15 cellular contexts compared by ENCODE assay signal in genomic region chr6:1738682-1739081, GRCh38.
DNase-seq lines count a peak whose midpoint lies in the region; ATAC-seq, FAIRE-seq and TF ChIP-seq lines count a peak whose summit lies in the region.
"Had no signal": no experiment of that assay in that cellular context is flagged by ENCODE, and none has a peak within 500 bp of the region (broad histone marks: within the 10 kb centered on the region; RNA-seq: fewer than 3 reads in every experiment).

No MANE protein-coding gene starts in this region.

- no peaks in the 10 kb centered on the region for H3K9me3 Mint-ChIP-seq in neural progenitor cell
- no peaks in the 10 kb centered on the region for H3K9me3 Mint-ChIP-seq in T-cell
- H3K9me3 Mint-ChIP-seq: CD14-positive monocyte had no signal

- peaks cover 3% of the 10 kb centered on the region for H3K4me1 Mint-ChIP-seq in neural progenitor cell
- no peaks in the 10 kb centered on the region for H3K4me1 Mint-ChIP-seq in T-cell
- H3K4me1 Mint-ChIP-seq: CD14-positive monocyte had no signal

- 87% methylated on average over 5 of the region's 5 CpGs for WGBS in SK-N-SH (ENCODE audit: low lambda C conversion rate)
- WGBS in K562 (ENCODE audit: insufficient coverage, low coverage, missing lambda C conversion rate), result 9% methylated on average over 5 of the region's 5 CpGs

- H3K4me3 ChIP-seq in SK-N-SH (ENCODE audit: low read depth in 2 of 2, low read length in 1 of 2) (no peak overlapping the region), K562 (no peak overlapping the region), neural progenitor cell (no peak overlapping the region)

- no peak for TF ChIP-seq POLR2A in K562 (conservative IDR thresholded peaks at IDR 0.05)

- H2AFZ ChIP-seq in SK-N-SH (ENCODE audit: low read depth) (no peak overlapping the region), K562 (ENCODE audit: low read depth, low read length) (no peak overlapping the region), neural progenitor cell (replicated peaks) (no peak overlapping the region)

- DNase-seq in SK-N-SH (no peak), NCI-H82 treated with DMSO at 0.1 percent for 48 hours (lab: John Stamatoyannopoulos, UW; ENCODE audit: unreplicated experiment) (peak; percentile 67), K562 (ENCODE audit: extremely low read depth in 1 of 4, low spot score in 3 of 4) (no peak), neural progenitor cell (ENCODE audit: low spot score) (no peak), T-cell (no peak), omental fat pad (ENCODE audit: low spot score) (no peak)
- DNase-seq: DMS79 treated with DMSO at 0.1 percent for 48 hours, GF-D8, NCI-H1417 treated with DMSO at 0.1 percent for 48 hours, NCI-H2029, RPMI8226 had no signal

- H3K36me3 ChIP-seq in SK-N-SH (replicated peaks in 1 of 2; ENCODE audit: control insufficient read depth in 1 of 2, insufficient read depth in 2 of 2, low read length in 1 of 2) (no peaks in the 10 kb centered on the region), K562 (ENCODE audit: control insufficient read depth, insufficient read depth, low read length) (no peaks in the 10 kb centered on the region), neural progenitor cell (no peaks in the 10 kb centered on the region)

- H3K27ac ChIP-seq in SK-N-SH (ENCODE audit: low read depth in 2 of 2, low read length in 1 of 2) (no peak overlapping the region), K562 (ENCODE audit: extremely low read depth, low read depth, low read length) (no peak overlapping the region), neural progenitor cell (no peak overlapping the region)

- H3K36me3 Mint-ChIP-seq in neural progenitor cell (peaks cover 2% of the 10 kb centered on the region), T-cell (peaks cover 10% of the 10 kb centered on the region)

- H3K27me3 Mint-ChIP-seq in neural progenitor cell (ENCODE audit: insufficient read depth, low read depth) (peaks cover 4% of the 10 kb centered on the region), T-cell (no peaks in the 10 kb centered on the region)

- POLR2A ChIA-PET in SK-N-SH (lab: Yijun Ruan, JAX), result no interaction called here
- POLR2A ChIA-PET in K562 (lab: Yijun Ruan, JAX), result interaction anchor here (0.6 kb wide), 1 partner anchor 237 kb away, joined by 3 read pairs; no protein-coding TSS in a partner anchor
- POLR2A ChIA-PET in T-cell (lab: Charles Lee), result interaction anchor here in 1 of 2 donors (0.6 kb wide), 1 partner anchor 17 kb away, joined by 3 read pairs; no protein-coding TSS in a partner anchor

- in situ Hi-C loops in K562 (cut with MboI), result no loop called here

- TF ChIP-seq EP300 in SK-N-SH (IDR thresholded peaks at IDR 0.05; ENCODE audit: borderline replicate concordance in 1 of 2, low read depth in 1 of 2, low read length in 1 of 2), result no peak
- TF ChIP-seq EP300 in K562 (IDR thresholded peaks at IDR 0.05; ENCODE audit: low read length), result no peak

- no peaks in the 10 kb centered on the region for H3K9me3 ChIP-seq in SK-N-SH
- no peaks in the 10 kb centered on the region for H3K9me3 ChIP-seq in K562 (replicated peaks; ENCODE audit: control insufficient read depth, insufficient read depth, low read depth, low read length)
- H3K9me3 ChIP-seq in neural progenitor cell (ENCODE audit: low read depth), result no peaks in the 10 kb centered on the region

- no peaks in the 10 kb centered on the region for H3K9me1 ChIP-seq in K562 (ENCODE audit: control insufficient read depth, insufficient read depth, low read length)

- H3K9ac ChIP-seq in SK-N-SH, result no peak overlapping the region
- no peak overlapping the region for H3K9ac ChIP-seq in K562 (ENCODE audit: insufficient read depth in 1 of 2, low read depth in 2 of 2, low read length in 2 of 2)
- no peak overlapping the region for H3K9ac ChIP-seq in neural progenitor cell

- FAIRE-seq in K562 (lab: Jason Lieb, UNC), result no peak
- FAIRE-seq: A204.1 had no signal

- H3K4me2 ChIP-seq in SK-N-SH (no peak overlapping the region), K562 (ENCODE audit: insufficient read depth, low read length) (no peak overlapping the region), neural progenitor cell (no peak overlapping the region)

- H3K27me3 ChIP-seq in SK-N-SH (ENCODE audit: insufficient read depth), result no peaks in the 10 kb centered on the region
- H3K27me3 ChIP-seq in K562 (ENCODE audit: control insufficient read depth in 2 of 2, insufficient read depth in 2 of 2, low read length in 2 of 2), result peaks cover 16 to 24% of the 10 kb centered on the region in 2 experiments
- no peaks in the 10 kb centered on the region for H3K27me3 ChIP-seq in neural progenitor cell

- CTCF ChIA-PET in SK-N-SH (lab: Yijun Ruan, JAX), result no interaction called here
- CTCF ChIA-PET in K562 (lab: Yijun Ruan, JAX; ENCODE audit: low intra/inter-chr PET ratio), result no interaction called here
- CTCF ChIA-PET in T-cell (lab: Charles Lee), result no interaction called here

- BruUV-seq in K562 (replicated peaks; lab: Mats Ljungman, UMichigan), result no TSS peak

- no peak overlapping the region for H3K27ac Mint-ChIP-seq in neural progenitor cell
- H3K27ac Mint-ChIP-seq in T-cell, result no peak overlapping the region
- H3K27ac Mint-ChIP-seq: CD14-positive monocyte had no signal

- H3K9me2 ChIP-seq in SK-N-SH, result no peaks in the 10 kb centered on the region

- TF ChIP-seq RAD21 in SK-N-SH (IDR thresholded peaks at IDR 0.05; ENCODE audit: low read length) (no peak), K562 (CRISPR knock-in tag; conservative IDR thresholded peaks at IDR 0.05 in 1 of 2, IDR thresholded peaks at IDR 0.05 in 1 of 2) (no peak)

- no peaks in the 10 kb centered on the region; a peak in 1 of 4 replicates for H3K4me1 ChIP-seq in SK-N-SH (ENCODE audit: control insufficient read depth in 1 of 2, insufficient read depth in 2 of 2, low read depth in 1 of 2, low read length in 1 of 2)
- no peaks in the 10 kb centered on the region for H3K4me1 ChIP-seq in K562 (replicated peaks in 1 of 2; ENCODE audit: control insufficient read depth in 2 of 2, insufficient read depth in 2 of 2, low read length in 2 of 2)
- H3K4me1 ChIP-seq in neural progenitor cell, result no peaks in the 10 kb centered on the region

- H3K4me3 Mint-ChIP-seq in neural progenitor cell (no peak overlapping the region), T-cell (no peak overlapping the region)
- H3K4me3 Mint-ChIP-seq: CD14-positive monocyte had no signal

- H3K79me2 ChIP-seq in SK-N-SH (ENCODE audit: insufficient read depth), result no peaks in the 10 kb centered on the region
- no peaks in the 10 kb centered on the region for H3K79me2 ChIP-seq in K562 (ENCODE audit: control insufficient read depth, insufficient read depth, low read length)
- no peaks in the 10 kb centered on the region for H3K79me2 ChIP-seq in neural progenitor cell (ENCODE audit: low read depth)

- ATAC-seq in SK-N-SH treated with all-trans-retinoic acid at 6 μM for 48 hours, result no peak
- no peak for ATAC-seq in K562
- ATAC-seq in T-cell (replicated peaks in 1 of 4), result no peak
- ATAC-seq in GM21825 (IDR thresholded peaks at IDR 0.05; ENCODE audit: unreplicated experiment), result no peak
- ATAC-seq in omental fat pad (ENCODE audit: low FRiP score), result no peak

- no peak for TF ChIP-seq CTCF in SK-N-SH (IDR thresholded peaks at IDR 0.05)
- no peak for TF ChIP-seq CTCF in K562 (IDR thresholded peaks at IDR 0.05 in 2 of 3, conservative IDR thresholded peaks at IDR 0.05 in 1 of 3; ENCODE audit: insufficient read depth in 2 of 3, low read depth in 1 of 3, low read length in 3 of 3)
- no peak for TF ChIP-seq CTCF in neural progenitor cell (IDR thresholded peaks at IDR 0.05)
- no peak for TF ChIP-seq CTCF in omental fat pad (IDR thresholded peaks at IDR 0.05)

- no peaks in the 10 kb centered on the region for H3F3A ChIP-seq in SK-N-SH (replicated peaks; ENCODE audit: insufficient read depth)
- no peaks in the 10 kb centered on the region for H3F3A ChIP-seq in neural progenitor cell (ENCODE audit: low read depth)

- intact Hi-C loops in K562 (cut with micrococcal nuclease), result no loop called here

- H4K20me1 ChIP-seq in SK-N-SH (ENCODE audit: insufficient read depth) (no peaks in the 10 kb centered on the region), K562 (replicated peaks; ENCODE audit: control insufficient read depth, insufficient read depth, low read length) (peaks cover 6% of the 10 kb centered on the region; the same call in 1 of the 2 replicates), neural progenitor cell (ENCODE audit: low read depth) (no peaks in the 10 kb centered on the region)

TF ChIP-seq in SK-N-SH, 30 proteins besides CTCF, POLR2A, EP300 and RAD21 (continues in another document):
- no peak for TF ChIP-seq RCOR1 (IDR thresholded peaks at IDR 0.05; ENCODE audit: low read length)

TF ChIP-seq in SK-N-SH treated with all-trans-retinoic acid at 6 μM for 48 hours, 23 proteins besides CTCF, POLR2A, EP300 and RAD21 (continues in another document):
- TF ChIP-seq ZFP30 (CRISPR knock-in tag; IDR thresholded peaks at IDR 0.05), result no peak
- TF ChIP-seq TOX (CRISPR knock-in tag; IDR thresholded peaks at IDR 0.05; ENCODE audit: borderline replicate concordance), result no peak
- TF ChIP-seq GLIS3 (CRISPR knock-in tag; IDR thresholded peaks at IDR 0.05), result no peak
- no peak for TF ChIP-seq CREB5 (CRISPR knock-in tag; IDR thresholded peaks at IDR 0.05; ENCODE audit: low read depth)

TF ChIP-seq in K562, 482 proteins besides CTCF, POLR2A, EP300 and RAD21:
- TF ChIP-seq MNT (conservative IDR thresholded peaks at IDR 0.05) (no peak), EHMT2 (IDR thresholded peaks at IDR 0.05) (0 out of 2 replicates have a peak, but pooled peaks have one; percentile 17), LEF1 (IDR thresholded peaks at IDR 0.05) (no peak)

Comparison
In these comparisons a context has a peak if more than half of its experiments do, and no peak if none do; other contexts are left out.
1. Of the 27 proteins assayed by ChIP-seq in both K562 and SK-N-SH: peak only in K562: none; only in SK-N-SH: REST; in both: none; in neither: 26.